8 cellular contexts compared by ENCODE assay signal in the genomic region with DNA sequence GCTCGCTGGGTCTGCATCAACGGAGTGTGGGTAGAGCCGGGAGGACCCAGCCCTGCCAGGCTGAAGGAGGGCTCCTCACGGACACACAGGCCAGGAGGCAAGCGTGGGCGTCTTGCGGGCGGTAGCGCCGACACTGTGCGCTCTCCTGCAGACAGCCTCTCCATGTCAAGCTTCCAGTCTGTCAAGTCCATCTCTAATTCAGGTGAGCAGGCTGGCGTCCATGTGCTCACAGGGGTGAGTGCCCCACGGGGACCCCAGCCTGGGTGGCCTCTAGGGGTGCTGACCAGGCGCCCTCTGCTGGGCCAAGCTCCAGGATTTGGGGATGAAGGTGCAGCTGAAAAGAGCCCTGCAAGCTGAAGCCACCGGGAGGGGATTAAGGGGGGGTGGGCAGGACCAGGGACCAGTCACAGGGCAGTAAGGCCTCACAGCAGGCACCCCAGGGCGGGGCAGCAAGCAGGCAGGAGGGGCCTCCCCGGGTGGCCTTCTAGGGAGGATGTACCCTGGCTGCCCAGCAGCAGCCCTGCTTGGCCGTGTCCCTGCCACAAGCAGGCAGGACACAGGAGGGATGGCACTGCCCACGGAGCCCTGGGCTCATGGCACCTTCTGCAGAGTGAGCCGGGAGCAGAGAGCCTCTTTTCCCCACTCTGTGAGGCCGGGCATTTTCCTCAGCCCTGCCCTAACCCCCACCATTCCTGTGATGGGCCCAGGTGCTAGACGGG. TPM values are rescaled to one million over a fixed set of nuclear protein-coding genes. Genes with fewer than 3 reads are reported as not detected.
"Had no signal": no experiment of that assay in that cellular context is flagged by ENCODE, and none has a peak within 500 bp of the region (broad histone marks: within the 10 kb centered on the region; RNA-seq: fewer than 3 reads in every experiment).

No MANE protein-coding gene starts in this region.

RNA-seq across cellular contexts. Expression of a gene that starts 54.9 kb away (rescaled TPM):
- total RNA-seq: body of pancreas, kidney epithelial cell, mammary epithelial cell, myocyte, occipital lobe, progenitor cell of endocrine pancreas, stomach, temporal lobe had no signal
- polyA plus RNA-seq: mammary epithelial cell had no signal
